Comparison of ENCODE assay signal across 1 cellular context in the genomic region with DNA sequence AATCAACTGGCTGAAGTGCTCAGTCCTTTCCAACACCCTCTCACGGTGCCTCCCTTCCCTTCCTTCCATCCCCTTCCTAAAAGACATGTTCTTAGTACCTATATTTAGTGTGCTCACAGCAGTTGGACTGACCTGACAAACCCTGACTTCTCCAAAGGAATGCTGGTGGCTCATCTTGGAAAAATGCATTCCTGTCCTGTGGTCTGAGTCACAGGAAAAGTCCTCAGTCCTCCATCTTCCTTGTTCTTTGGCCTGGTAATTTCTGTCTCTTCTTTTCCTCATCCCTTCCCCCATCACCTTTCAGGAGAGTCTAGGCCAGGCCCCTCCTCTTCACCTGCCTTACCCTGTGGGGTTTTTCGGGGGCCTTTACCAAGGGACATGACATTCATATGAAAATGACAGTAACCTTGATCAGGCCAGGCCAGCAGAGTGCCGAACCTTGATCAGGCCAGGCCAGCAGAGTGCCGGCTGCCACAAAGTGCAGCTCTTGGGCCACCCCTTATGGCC.
TF ChIP-seq lines count a peak whose summit lies in the region.

No MANE protein-coding gene starts in this region.

TF ChIP-seq in A549, 52 proteins besides CTCF, POLR2A, EP300 and RAD21 (continued from another document):
- peak; percentile 83 for TF ChIP-seq FOSL2 (IDR thresholded peaks at IDR 0.05)
- peak; percentile 95 for TF ChIP-seq FOSL2 (CRISPR knock-in tag; IDR thresholded peaks at IDR 0.05)
- TF ChIP-seq FOXS1 (CRISPR knock-in tag; IDR thresholded peaks at IDR 0.05) = no peak
- TF ChIP-seq, protein P1, sequence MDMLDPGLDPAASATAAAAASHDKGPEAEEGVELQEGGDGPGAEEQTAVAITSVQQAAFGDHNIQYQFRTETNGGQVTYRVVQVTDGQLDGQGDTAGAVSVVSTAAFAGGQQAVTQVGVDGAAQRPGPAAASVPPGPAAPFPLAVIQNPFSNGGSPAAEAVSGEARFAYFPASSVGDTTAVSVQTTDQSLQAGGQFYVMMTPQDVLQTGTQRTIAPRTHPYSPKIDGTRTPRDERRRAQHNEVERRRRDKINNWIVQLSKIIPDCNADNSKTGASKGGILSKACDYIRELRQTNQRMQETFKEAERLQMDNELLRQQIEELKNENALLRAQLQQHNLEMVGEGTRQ (IDR thresholded peaks at IDR 0.05) = no peak
- no peak for TF ChIP-seq EHMT2 (IDR thresholded peaks at IDR 0.05; ENCODE audit: low read depth)
- no peak for TF ChIP-seq CHD4 (IDR thresholded peaks at IDR 0.05; ENCODE audit: borderline replicate concordance)
- TF ChIP-seq MAFK (IDR thresholded peaks at IDR 0.05; ENCODE audit: partially characterized antibody) = no peak
- TF ChIP-seq JUNB (IDR thresholded peaks at IDR 0.05) = peak; percentile 85; the same call in 1 of the 2 replicates
- no peak for TF ChIP-seq CBX8 (IDR thresholded peaks at IDR 0.05)
- TF ChIP-seq HES2 (IDR thresholded peaks at IDR 0.05) = no peak
- no peak for TF ChIP-seq RNF2 (IDR thresholded peaks at IDR 0.05; ENCODE audit: borderline replicate concordance, low read depth)
- TF ChIP-seq ZSCAN20 (CRISPR knock-in tag; IDR thresholded peaks at IDR 0.05) = no peak
- TF ChIP-seq HOXB5 (CRISPR knock-in tag; IDR thresholded peaks at IDR 0.05) = peak; percentile 71; the same call in 1 of the 2 replicates
- peak; percentile 47; the same call in 2 of the 3 replicates for TF ChIP-seq SMC3 (IDR thresholded peaks at IDR 0.05)
